ENCODE assay signal across 9 cellular contexts in genomic region chr4:122921300-122921699, GRCh38. TPM values are rescaled to one million over a fixed set of nuclear protein-coding genes. Genes with fewer than 3 reads are reported as not detected.
A peak's percentile ranks its signal among the peaks of the same experiment; 100 is the strongest.
DNase-seq lines count a peak whose midpoint lies in the region; ATAC-seq and TF ChIP-seq lines count a peak whose summit lies in the region.
"Had no signal": no experiment of that assay in that cellular context is flagged by ENCODE, and none has a peak within 500 bp of the region (broad histone marks: within the 10 kb centered on the region; RNA-seq: fewer than 3 reads in every experiment).

No MANE protein-coding gene starts in this region.

- no peak for TF ChIP-seq CTCF in activated B cell treated with CpG ODN at 0.5 μM for 24 hours (IDR thresholded peaks at IDR 0.05)

- H3K4me3 ChIP-seq in iPS-15b (ENCODE audit: low read depth, low read length), result peak overlapping the region; percentile 91

- H3K27me3 ChIP-seq in iPS-15b (ENCODE audit: control insufficient read depth, insufficient read depth, low read length), result no peaks in the 10 kb centered on the region

- peaks cover 3% of the 10 kb centered on the region for H3K4me1 ChIP-seq in iPS-15b (ENCODE audit: control insufficient read depth, insufficient read depth, low read length)

- H3K27ac Mint-ChIP-seq in activated CD4-positive, alpha-beta T cell treated with anti-CD3 and anti-CD28 coated beads for 36 hours, result no peak overlapping the region
- no peak overlapping the region for H3K27ac Mint-ChIP-seq in activated B cell treated with CpG ODN at 0.5 μM for 24 hours
- no peak overlapping the region for H3K27ac Mint-ChIP-seq in stimulated activated naive CD8-positive, alpha-beta T cell treated with anti-CD3 and anti-CD28 coated beads, Interleukin-15, amount 100 ng/mL, for 72 hours

- H3K9me3 Mint-ChIP-seq in activated CD4-positive, alpha-beta T cell treated with anti-CD3 and anti-CD28 coated beads for 36 hours (ENCODE audit: low read depth), result no peaks in the 10 kb centered on the region
- H3K9me3 Mint-ChIP-seq in activated B cell treated with CpG ODN at 0.5 μM for 24 hours, result no peaks in the 10 kb centered on the region
- no peaks in the 10 kb centered on the region for H3K9me3 Mint-ChIP-seq in stimulated activated naive CD8-positive, alpha-beta T cell treated with anti-CD3 and anti-CD28 coated beads, Interleukin-15, amount 100 ng/mL, for 72 hours

- POLR2A ChIA-PET in activated CD4-positive, alpha-beta T cell treated with anti-CD3 and anti-CD28 coated beads for 36 hours (lab: Charles Lee), result no interaction called here
- POLR2A ChIA-PET in activated B cell treated with CpG ODN at 0.5 μM for 24 hours (lab: Charles Lee), result no interaction called here

- no peaks in the 10 kb centered on the region for H3K9me3 ChIP-seq in iPS-15b (ENCODE audit: control insufficient read depth, insufficient read depth, low read length)

- no peak overlapping the region for H3K9ac ChIP-seq in iPS-15b (ENCODE audit: low read depth, low read length)

- DNase-seq in activated CD4-positive, alpha-beta T cell treated with anti-CD3 and anti-CD28 coated beads for 36 hours, result no peak
- no peak for DNase-seq in activated CD4-positive, alpha-beta T cell treated with anti-CD3 and anti-CD28 coated beads, Interleukin-2, amount 50 U/mL, for 48 hours
- DNase-seq in activated B cell treated with CpG ODN at 0.5 μM for 24 hours (no peak), UCSD-AML1 (lab: John Stamatoyannopoulos, UW; ENCODE audit: unreplicated experiment) (no peak)
- no peak for DNase-seq in stimulated activated naive CD8-positive, alpha-beta T cell treated with anti-CD3 and anti-CD28 coated beads, Interleukin-15, amount 100 ng/mL, for 72 hours
- DNase-seq in stimulated activated CD4-positive, alpha-beta T cell treated with anti-CD3 and anti-CD28 coated beads, Interleukin-4, amount 100 ng/mL, for 1 hour, result no peak
- DNase-seq: activated CD8-positive, alpha-beta memory T cell treated with anti-CD3 and anti-CD28 coated beads, Interleukin-2, amount 50 U/mL, for 48 hours had no signal

- no peak for ATAC-seq in activated CD4-positive, alpha-beta T cell treated with anti-CD3 and anti-CD28 coated beads for 36 hours
- ATAC-seq in activated B cell treated with CpG ODN at 0.5 μM for 24 hours (ENCODE audit: low read depth), result no peak
- no peak for ATAC-seq in stimulated activated naive CD8-positive, alpha-beta T cell treated with anti-CD3 and anti-CD28 coated beads, Interleukin-15, amount 100 ng/mL, for 72 hours
- no peak for ATAC-seq in GM19351 (IDR thresholded peaks at IDR 0.05; ENCODE audit: unreplicated experiment)

- peaks cover 4% of the 10 kb centered on the region for H3K4me1 Mint-ChIP-seq in activated CD4-positive, alpha-beta T cell treated with anti-CD3 and anti-CD28 coated beads for 36 hours
- peaks cover 13% of the 10 kb centered on the region for H3K4me1 Mint-ChIP-seq in activated B cell treated with CpG ODN at 0.5 μM for 24 hours
- no peaks in the 10 kb centered on the region for H3K4me1 Mint-ChIP-seq in stimulated activated naive CD8-positive, alpha-beta T cell treated with anti-CD3 and anti-CD28 coated beads, Interleukin-15, amount 100 ng/mL, for 72 hours

- CTCF ChIA-PET in activated CD4-positive, alpha-beta T cell treated with anti-CD3 and anti-CD28 coated beads for 36 hours (lab: Charles Lee), result interaction anchor here (0.7 to 5.9 kb wide), 7 partner anchors 8 to 339 kb away, joined by 3 to 29 read pairs (median 14); partner anchors contain the start of gene BBS12
- CTCF ChIA-PET in activated B cell treated with CpG ODN at 0.5 μM for 24 hours (lab: Charles Lee), result interaction anchor here (0.6 to 3.1 kb wide), 3 partner anchors 10 to 164 kb away, joined by 3 to 16 read pairs (median 4); no protein-coding TSS in a partner anchor

- peak overlapping the region; percentile 33 for H3K4me3 Mint-ChIP-seq in activated CD4-positive, alpha-beta T cell treated with anti-CD3 and anti-CD28 coated beads for 36 hours
- peak overlapping the region; percentile 52 for H3K4me3 Mint-ChIP-seq in activated B cell treated with CpG ODN at 0.5 μM for 24 hours
- peak overlapping the region; percentile 57 to 96 for H3K4me3 Mint-ChIP-seq in stimulated activated naive CD8-positive, alpha-beta T cell treated with anti-CD3 and anti-CD28 coated beads, Interleukin-15, amount 100 ng/mL, for 72 hours

- H3K27me3 Mint-ChIP-seq in activated CD4-positive, alpha-beta T cell treated with anti-CD3 and anti-CD28 coated beads for 36 hours, result no peaks in the 10 kb centered on the region
- no peaks in the 10 kb centered on the region for H3K27me3 Mint-ChIP-seq in activated B cell treated with CpG ODN at 0.5 μM for 24 hours
- H3K27me3 Mint-ChIP-seq in stimulated activated naive CD8-positive, alpha-beta T cell treated with anti-CD3 and anti-CD28 coated beads, Interleukin-15, amount 100 ng/mL, for 72 hours, result no peaks in the 10 kb centered on the region

- intact Hi-C loops in activated CD4-positive, alpha-beta T cell treated with anti-CD3 and anti-CD28 coated beads for 36 hours (cut with DNase I, micrococcal nuclease), result loop anchor here (5.0 to 10.0 kb wide), 6 partner anchors 94 to 1096 kb away; partner anchors contain the start of genes CCNA2 (in 1 of the 2), FGF2 (in 1 of the 2), IL2 (in 1 of the 2) and SPRY1 (in 1 of the 2)
- intact Hi-C loops in activated B cell treated with CpG ODN at 0.5 μM for 24 hours (cut with micrococcal nuclease), result loop anchor here (5.0 to 10.0 kb wide), 4 partner anchors 476 to 1344 kb away; partner anchors contain the start of genes CCNA2, EXOSC9 and SPRY1

- peaks cover 2% of the 10 kb centered on the region for H3K36me3 Mint-ChIP-seq in activated CD4-positive, alpha-beta T cell treated with anti-CD3 and anti-CD28 coated beads for 36 hours (ENCODE audit: low read depth)
- H3K36me3 Mint-ChIP-seq in activated B cell treated with CpG ODN at 0.5 μM for 24 hours (ENCODE audit: low read depth), result peaks cover 10% of the 10 kb centered on the region

- no peaks in the 10 kb centered on the region for H3K36me3 ChIP-seq in iPS-15b (ENCODE audit: control insufficient read depth, insufficient read depth, low read length)

RNA-seq across cellular contexts. Expression of gene NUDT6, which starts 1.1 kb away (rescaled TPM):
- total RNA-seq in activated CD4-positive, alpha-beta T cell treated with anti-CD3 and anti-CD28 coated beads for 36 hours, result 1 to 10 TPM; 8.8 to 9.2 TPM
- 2.4 and 2.5 TPM in 2 replicates for total RNA-seq in activated B cell treated with CpG ODN at 0.5 μM for 24 hours
